ENCODE assay signal across 9 cellular contexts in the genomic region with DNA sequence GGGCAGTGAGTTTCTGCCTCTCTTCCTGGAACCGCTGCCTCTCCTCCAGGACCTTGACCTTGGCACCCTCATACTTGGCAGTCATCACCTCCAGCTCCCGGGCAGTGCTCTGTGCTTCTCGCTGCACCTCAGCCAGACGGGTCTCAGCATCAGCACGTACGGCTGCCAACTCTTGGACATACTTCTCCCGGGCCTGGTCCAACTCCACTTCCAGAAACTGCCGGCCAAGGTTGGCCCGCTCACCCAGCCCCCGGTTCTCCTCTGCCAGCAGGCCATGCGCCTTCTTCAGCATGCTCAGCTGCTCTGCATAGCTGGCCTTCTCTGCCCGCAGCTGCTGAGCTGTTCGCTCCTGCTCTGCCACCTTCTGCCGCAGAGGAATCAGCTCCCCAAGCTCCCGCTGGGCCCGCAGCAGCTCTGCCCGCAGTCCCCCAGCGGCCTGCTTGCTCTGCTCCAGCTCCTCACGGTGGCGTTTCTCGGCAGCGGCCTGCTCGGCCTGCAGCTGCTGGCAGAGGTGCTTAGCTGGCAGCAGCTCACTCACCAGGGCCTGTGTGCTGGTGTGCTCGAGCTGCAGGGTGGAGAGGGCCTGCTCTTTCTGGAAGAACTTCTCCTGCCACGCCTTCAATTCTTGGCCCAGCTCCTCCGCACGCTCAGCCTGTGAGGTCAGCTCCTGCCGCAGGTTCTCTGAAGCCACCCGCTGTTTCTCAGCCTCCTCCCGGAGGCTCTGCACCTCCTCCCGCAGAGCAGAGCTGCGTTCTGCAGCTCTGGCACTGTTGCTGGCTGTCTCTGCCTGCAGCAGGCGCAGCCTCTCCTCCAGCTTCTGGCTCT. TPM values are rescaled to one million over a fixed set of nuclear protein-coding genes. Genes with fewer than 3 reads are reported as not detected.
DNase-seq lines count a peak whose midpoint lies in the region; ATAC-seq and TF ChIP-seq lines count a peak whose summit lies in the region.
"Had no signal": no experiment of that assay in that cellular context is flagged by ENCODE, and none has a peak within 500 bp of the region (broad histone marks: within the 10 kb centered on the region; RNA-seq: fewer than 3 reads in every experiment).

No MANE protein-coding gene starts in this region.

- POLR2A ChIA-PET in activated CD4-positive, alpha-beta T cell treated with anti-CD3 and anti-CD28 coated beads, Interleukin-2, amount 10 ng/mL, durations not matched to agents 7 days and 5 days (lab: Charles Lee), result interaction anchor here (0.5 kb wide), 1 partner anchor 8 kb away, joined by 3 read pairs; no protein-coding TSS in a partner anchor

- no peak overlapping the region for H3K4me3 Mint-ChIP-seq in chondrocyte (ENCODE audit: unreplicated experiment)
- no peak overlapping the region for H3K4me3 Mint-ChIP-seq in activated CD4-positive, alpha-beta T cell treated with anti-CD3 and anti-CD28 coated beads, Interleukin-2, amount 10 ng/mL, durations not matched to agents 7 days and 5 days

- WGBS in right lobe of liver (ENCODE audit: insufficient coverage, low coverage, low lambda C conversion rate, missing lambda C conversion rate), result 80% methylated on average over 1 of the region's 33 CpGs

- no peaks in the 10 kb centered on the region for H3K27me3 ChIP-seq in right lobe of liver

- peaks cover 46% of the 10 kb centered on the region for H3K36me3 Mint-ChIP-seq in chondrocyte (ENCODE audit: low read depth)
- peaks cover 62% of the 10 kb centered on the region for H3K36me3 Mint-ChIP-seq in activated CD4-positive, alpha-beta T cell treated with anti-CD3 and anti-CD28 coated beads, Interleukin-2, amount 10 ng/mL, durations not matched to agents 7 days and 5 days (ENCODE audit: low read depth)

- no peak overlapping the region for H3K27ac ChIP-seq in right lobe of liver

- intact Hi-C loops in right lobe of liver (cut with DNase I), result no loop called here

- ATAC-seq in right lobe of liver (peak; percentile 54 to 76 (median 65)), HG02852 (IDR thresholded peaks at IDR 0.05; ENCODE audit: unreplicated experiment) (no peak), HG03565 (IDR thresholded peaks at IDR 0.05; ENCODE audit: unreplicated experiment) (no peak)

- peak; percentile 82 for DNase-seq in LNCaP clone FGC (ENCODE audit: low read depth)
- no peak for DNase-seq in chondrocyte (ENCODE audit: low spot score)
- DNase-seq in right lobe of liver, result peak in 2 of 3 donors; percentile 70 to 71
- peak; percentile 44 for DNase-seq in superior temporal gyrus (ENCODE audit: extremely low spot score)
- no peak for DNase-seq in RPMI8226
- DNase-seq in activated CD4-positive, alpha-beta T cell treated with anti-CD3 and anti-CD28 coated beads, Interleukin-2, amount 10 ng/mL, durations not matched to agents 7 days and 5 days, result no peak
- DNase-seq: NCI-H1417 treated with DMSO at 0.1 percent for 48 hours had no signal

- peak overlapping the region; percentile 55 for H3K27ac Mint-ChIP-seq in chondrocyte (ENCODE audit: unreplicated experiment)
- H3K27ac Mint-ChIP-seq in activated CD4-positive, alpha-beta T cell treated with anti-CD3 and anti-CD28 coated beads, Interleukin-2, amount 10 ng/mL, durations not matched to agents 7 days and 5 days, result no peak overlapping the region

- no peaks in the 10 kb centered on the region for H3K9me3 ChIP-seq in right lobe of liver

- no peak for TF ChIP-seq POLR2A in right lobe of liver (IDR thresholded peaks at IDR 0.05)

- H3K4me3 ChIP-seq in LNCaP clone FGC (ENCODE audit: low read depth, low read length), result no peak overlapping the region
- no peak overlapping the region for H3K4me3 ChIP-seq in right lobe of liver

- H3K4me1 Mint-ChIP-seq in chondrocyte (ENCODE audit: low read depth), result peaks cover 8% of the 10 kb centered on the region
- no peaks in the 10 kb centered on the region for H3K4me1 Mint-ChIP-seq in activated CD4-positive, alpha-beta T cell treated with anti-CD3 and anti-CD28 coated beads, Interleukin-2, amount 10 ng/mL, durations not matched to agents 7 days and 5 days

- peaks cover 4 to 87% (median 63%) of the 10 kb centered on the region in 4 donors for H3K36me3 ChIP-seq in right lobe of liver

- TF ChIP-seq CTCF in LNCaP clone FGC (IDR thresholded peaks at IDR 0.05; ENCODE audit: control insufficient read depth, extremely low read depth, insufficient read depth), result peak; percentile 28; the same call in 1 of the 2 replicates
- TF ChIP-seq CTCF in chondrocyte (IDR thresholded peaks at IDR 0.05), result no peak
- TF ChIP-seq CTCF in right lobe of liver (IDR thresholded peaks at IDR 0.05), result no peak

- H3K9me3 Mint-ChIP-seq in chondrocyte (ENCODE audit: low read depth), result no peaks in the 10 kb centered on the region
- H3K9me3 Mint-ChIP-seq in activated CD4-positive, alpha-beta T cell treated with anti-CD3 and anti-CD28 coated beads, Interleukin-2, amount 10 ng/mL, durations not matched to agents 7 days and 5 days, result no peaks in the 10 kb centered on the region

- H3K4me1 ChIP-seq in right lobe of liver, result peaks cover 0 to 18% (median 6%) of the 10 kb centered on the region in 4 donors

- CTCF ChIA-PET in activated CD4-positive, alpha-beta T cell treated with anti-CD3 and anti-CD28 coated beads, Interleukin-2, amount 10 ng/mL, durations not matched to agents 7 days and 5 days (lab: Charles Lee), result interaction anchor here (1.1 to 6.7 kb wide), 5 partner anchors 12 to 131 kb away, joined by 3 to 42 read pairs (median 7); a partner anchor contains a TSS

- no peaks in the 10 kb centered on the region for H3K27me3 Mint-ChIP-seq in chondrocyte (ENCODE audit: low read depth)
- H3K27me3 Mint-ChIP-seq in activated CD4-positive, alpha-beta T cell treated with anti-CD3 and anti-CD28 coated beads, Interleukin-2, amount 10 ng/mL, durations not matched to agents 7 days and 5 days, result no peaks in the 10 kb centered on the region

RNA-seq across cellular contexts. Expression of a gene that starts 14.4 kb away (rescaled TPM):
- total RNA-seq in chondrocyte (9.6 to 16.2 TPM (median 11.4 TPM) in 3 replicates), right lobe of liver (10 to 100 TPM in 1 of 6 experiments, 1 to 10 TPM in 5; 2.2 to 13.0 (median 3.7) TPM)
- total RNA-seq in activated CD4-positive, alpha-beta T cell treated with anti-CD3 and anti-CD28 coated beads, Interleukin-2, amount 10 ng/mL, durations not matched to agents 7 days and 5 days, result 10 to 100 TPM; 15.3 to 16.5 TPM

Comparison
In these comparisons a context has a peak if more than half of its experiments do, and no peak if none do; other contexts are left out.
1. DNase-seq: peak in LNCaP clone FGC (single experiment), right lobe of liver (2 of 3) and superior temporal gyrus (single experiment); none in chondrocyte (single experiment), RPMI8226 (single experiment) and activated CD4-positive, alpha-beta T cell treated with anti-CD3 and anti-CD28 coated beads, Interleukin-2, amount 10 ng/mL, durations not matched to agents 7 days and 5 days (single experiment).
2. ATAC-seq: peak in right lobe of liver (4 of 4); none in HG02852 (single experiment) and HG03565 (single experiment).